13 cellular contexts compared by ENCODE assay signal in the genomic region with DNA sequence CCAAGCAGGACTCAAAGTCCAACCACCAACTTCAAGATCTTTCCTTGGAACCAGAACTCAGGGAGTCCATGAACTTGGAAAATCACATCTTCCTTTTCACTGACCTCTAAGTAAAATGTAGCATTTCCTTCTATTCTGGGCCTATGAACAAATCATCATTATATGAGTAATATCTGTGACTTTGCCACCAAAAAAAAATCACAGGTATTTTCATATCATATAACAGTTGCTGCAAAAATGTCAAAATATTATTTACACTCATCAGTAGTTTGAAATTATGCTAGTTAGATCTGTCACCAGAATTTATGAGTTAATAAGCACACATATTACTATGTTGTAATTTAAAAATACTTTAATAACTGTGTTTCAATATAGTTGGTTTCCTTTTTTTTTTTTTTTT. TPM values are rescaled to one million over a fixed set of nuclear protein-coding genes. Genes with fewer than 3 reads are reported as not detected.
DNase-seq lines count a peak whose midpoint lies in the region; ATAC-seq, FAIRE-seq and TF ChIP-seq lines count a peak whose summit lies in the region.
"Had no signal": no experiment of that assay in that cellular context is flagged by ENCODE, and none has a peak within 500 bp of the region (broad histone marks: within the 10 kb centered on the region; RNA-seq: fewer than 3 reads in every experiment).

No MANE protein-coding gene starts in this region.

- peak overlapping the region in 4 of 6 donors; percentile 43 to 94 (median 64) for H3K27ac Mint-ChIP-seq in naive B cell
- H3K27ac Mint-ChIP-seq: activated T-cell treated with anti-CD3 and anti-CD28 coated beads, Interleukin-2, amount 50 U/mL, for 24 hours had no signal

- in situ Hi-C loops in transverse colon (cut with MboI; ENCODE audit: low pct_ligation_motif_present in 1 of 4, low pct_unique_long_range_greater_than_20kb in 1 of 4, low sequenced_read_pairs in 3 of 4), result no loop called here

- H4K20me1 ChIP-seq in endothelial cell of umbilical vein (replicated peaks; ENCODE audit: control insufficient read depth, extremely low read depth, insufficient read depth, low read length), result no peaks in the 10 kb centered on the region

- H3K9me3 Mint-ChIP-seq in naive B cell, result peaks cover 0 to 3% (median 0%) of the 10 kb centered on the region in 7 donors
- H3K9me3 Mint-ChIP-seq: activated T-cell treated with anti-CD3 and anti-CD28 coated beads, Interleukin-2, amount 50 U/mL, for 24 hours had no signal

- TF ChIP-seq CTCF in Peyer's patch (IDR thresholded peaks at IDR 0.05) (no peak), endothelial cell of umbilical vein (IDR thresholded peaks at IDR 0.05; ENCODE audit: extremely low read depth in 1 of 2, insufficient read depth in 1 of 2, low read depth in 1 of 2, low read length in 2 of 2) (no peak), transverse colon (IDR thresholded peaks at IDR 0.05) (no peak)

- DNase-seq in Peyer's patch, result no peak
- DNase-seq in endothelial cell of umbilical vein (ENCODE audit: low read depth, low spot score), result no peak
- DNase-seq in naive B cell, result no peak
- no peak for DNase-seq in transverse colon
- no peak for DNase-seq in NCI-H1105 treated with DMSO at 0.1 percent for 48 hours (lab: John Stamatoyannopoulos, UW)
- no peak for DNase-seq in stimulated activated CD8-positive, alpha-beta memory T cell treated with anti-CD3 and anti-CD28 coated beads, Interleukin-4, amount 100 ng/mL, for 48 hours
- DNase-seq: activated T-cell treated with anti-CD3 and anti-CD28 coated beads, Interleukin-2, amount 50 U/mL, for 24 hours had no signal

- intact Hi-C loops in endothelial cell of umbilical vein (cut with micrococcal nuclease) (no loop called here), transverse colon (cut with DNase I; ENCODE audit: low total_unique reads) (no loop called here)

- no peaks in the 10 kb centered on the region for H3K27me3 Mint-ChIP-seq in naive B cell
- H3K27me3 Mint-ChIP-seq: activated T-cell treated with anti-CD3 and anti-CD28 coated beads, Interleukin-2, amount 50 U/mL, for 24 hours had no signal

- H3K4me1 ChIP-seq in Peyer's patch (peaks cover 0 to 59% (median 18%) of the 10 kb centered on the region in 4 donors), endothelial cell of umbilical vein (ENCODE audit: control insufficient read depth, extremely low read depth, insufficient read depth, low read length) (peaks cover 10% of the 10 kb centered on the region), transverse colon (peaks cover 14 to 66% (median 39%) of the 10 kb centered on the region in 4 donors)

- H3K27ac ChIP-seq in Peyer's patch (peak overlapping the region; percentile 72 to 92 (median 84)), endothelial cell of umbilical vein (ENCODE audit: insufficient read depth, low read depth, low read length) (peak overlapping the region; percentile 51), transverse colon (peak overlapping the region; percentile 84 to 90 (median 88))
- H3K27ac ChIP-seq: KMS-11 had no signal

- no peaks in the 10 kb centered on the region for H3K9me3 ChIP-seq in Peyer's patch
- H3K9me3 ChIP-seq in endothelial cell of umbilical vein (replicated peaks; ENCODE audit: control insufficient read depth, insufficient read depth, low read length), result no peaks in the 10 kb centered on the region
- no peaks in the 10 kb centered on the region for H3K9me3 ChIP-seq in transverse colon

- H3K27me3 ChIP-seq in Peyer's patch (no peaks in the 10 kb centered on the region), endothelial cell of umbilical vein (ENCODE audit: control insufficient read depth in 2 of 2, insufficient read depth in 2 of 2, low read length in 2 of 2) (no peaks in the 10 kb centered on the region), transverse colon (no peaks in the 10 kb centered on the region)

- no peak overlapping the region for H2AFZ ChIP-seq in endothelial cell of umbilical vein (ENCODE audit: low read depth, low read length)

- BruUV-seq in endothelial cell of umbilical vein (replicated peaks; lab: Mats Ljungman, UMichigan), result no TSS peak

- TF ChIP-seq POLR2A in Peyer's patch (IDR thresholded peaks at IDR 0.05) (no peak), endothelial cell of umbilical vein (IDR thresholded peaks at IDR 0.05; ENCODE audit: low read depth, low read length) (no peak), transverse colon (IDR thresholded peaks at IDR 0.05) (no peak)

- no peak overlapping the region for H3K4me2 ChIP-seq in endothelial cell of umbilical vein (ENCODE audit: insufficient read depth, low read length)
- H3K4me2 ChIP-seq: KMS-11 had no signal

- H3K4me1 Mint-ChIP-seq in naive B cell, result peaks cover 32 to 75% (median 64%) of the 10 kb centered on the region in 3 donors

- TF ChIP-seq EP300 in transverse colon (IDR thresholded peaks at IDR 0.05; ENCODE audit: low read depth), result no peak

- H3K36me3 ChIP-seq in Peyer's patch (no peaks in the 10 kb centered on the region), endothelial cell of umbilical vein (ENCODE audit: control insufficient read depth in 2 of 2, extremely low read depth in 1 of 2, insufficient read depth in 2 of 2, low read length in 2 of 2) (no peaks in the 10 kb centered on the region), transverse colon (no peaks in the 10 kb centered on the region)

- peak overlapping the region in 2 of 8 donors; percentile 37 to 39 for H3K4me3 Mint-ChIP-seq in naive B cell
- H3K4me3 Mint-ChIP-seq: activated T-cell treated with anti-CD3 and anti-CD28 coated beads, Interleukin-2, amount 50 U/mL, for 24 hours had no signal

- peak overlapping the region; percentile 19 for H3K9ac ChIP-seq in endothelial cell of umbilical vein (replicated peaks; ENCODE audit: extremely low read depth, insufficient read depth, low read length)
- H3K9ac ChIP-seq: KMS-11 had no signal

- ATAC-seq in naive B cell (ENCODE audit: low read depth in 2 of 2) (no peak), GM18520 (IDR thresholded peaks at IDR 0.05; ENCODE audit: unreplicated experiment) (no peak)
- ATAC-seq: HCT116, left colon had no signal

- dilution Hi-C loops in endothelial cell of umbilical vein (cut with MboI; ENCODE audit: extremely low pct_ligation_motif_present, low sequenced_read_pairs), result no loop called here

- H3K4me3 ChIP-seq in Peyer's patch (no peak overlapping the region), endothelial cell of umbilical vein (replicated peaks in 1 of 3; ENCODE audit: insufficient read depth in 1 of 3, low read depth in 1 of 3, low read length in 3 of 3) (no peak overlapping the region), transverse colon (no peak overlapping the region)

- peaks cover 68% of the 10 kb centered on the region for H3K79me2 ChIP-seq in endothelial cell of umbilical vein (ENCODE audit: control insufficient read depth, insufficient read depth, low read length)

- H3K36me3 Mint-ChIP-seq in naive B cell, result no peaks in the 10 kb centered on the region

- POLR2A ChIA-PET in endothelial cell of umbilical vein (lab: Charles Lee), result no interaction called here

- no peak for FAIRE-seq in endothelial cell of umbilical vein (lab: Jason Lieb, UNC)
- FAIRE-seq: GM12892, TTC549 had no signal

- CTCF ChIA-PET in endothelial cell of umbilical vein (lab: Charles Lee), result interaction anchor here (1.0 to 5.9 kb wide), 6 partner anchors 9 to 40 kb away, joined by 3 to 31 read pairs (median 10); no protein-coding TSS in a partner anchor

- H3K9me1 ChIP-seq in endothelial cell of umbilical vein (replicated peaks; ENCODE audit: control insufficient read depth, extremely low read depth, insufficient read depth, low read length), result no peaks in the 10 kb centered on the region

TF ChIP-seq in endothelial cell of umbilical vein, 7 proteins besides CTCF, POLR2A, EP300 and RAD21:
- peak; percentile 6 for TF ChIP-seq JUN (IDR thresholded peaks at IDR 0.05; ENCODE audit: borderline replicate concordance, insufficient read depth, insufficient read length, low read depth)
- TF ChIP-seq POLR2AphosphoS5 (IDR thresholded peaks at IDR 0.05; ENCODE audit: insufficient read depth, low read depth, low read length), result no peak
- TF ChIP-seq MAX (IDR thresholded peaks at IDR 0.05; ENCODE audit: insufficient read depth, insufficient read length), result no peak

RNA-seq across cellular contexts. Expression of gene TLDC2, which starts 27.3 kb away (rescaled TPM):
- total RNA-seq in Peyer's patch (100 to 1,000 TPM in 2 of 4 donors, 10 to 100 TPM in 2; 22.3 to 114 (median 70.1) TPM), endothelial cell of umbilical vein (not detected in 2 replicates), transverse colon (10 to 100 TPM; 22.9 to 26.1 (median 23.2) TPM)
- polyA plus RNA-seq in endothelial cell of umbilical vein (not detected in 2 replicates), naive B cell (ENCODE audit: low read depth in 6 of 6) (under 1 TPM in 1 of 6 donors, not detected in 5; 0.27 TPM)
- not detected in 2 replicates for polyA plus RNA-seq in endothelial cell of umbilical vein (2011; cell fraction: cytosol; rRNA removed)
- not detected in 2 replicates for polyA plus RNA-seq in endothelial cell of umbilical vein (2011; cell fraction: nucleus; rRNA removed)
- polyA plus RNA-seq in endothelial cell of umbilical vein (2012), result 0.19 and 0.23 TPM in 2 replicates
- not detected in 2 replicates for polyA minus RNA-seq in endothelial cell of umbilical vein
- not detected for polyA minus RNA-seq in endothelial cell of umbilical vein (2011; cell fraction: cytosol; rRNA and poly(A)+ RNA removed)
- not detected in 2 replicates for polyA minus RNA-seq in endothelial cell of umbilical vein (2011; cell fraction: nucleus; rRNA and poly(A)+ RNA removed)

Comparison
In these comparisons a context has a peak if more than half of its experiments do, and no peak if none do; other contexts are left out.
1. RNA of gene TLDC2, which starts 27.3 kb away (total RNA-seq): 22.3 to 114 TPM in Peyer's patch and 22.9 to 26.1 TPM in transverse colon; not detected in endothelial cell of umbilical vein; every median in the first group is over 10 times any median in the second.
2. Peak in every context shown above with its lines, with median percentiles within 50 percentile points of each other: H3K27ac ChIP-seq.